ENCODE assay signal across 14 cellular contexts in the genomic region with DNA sequence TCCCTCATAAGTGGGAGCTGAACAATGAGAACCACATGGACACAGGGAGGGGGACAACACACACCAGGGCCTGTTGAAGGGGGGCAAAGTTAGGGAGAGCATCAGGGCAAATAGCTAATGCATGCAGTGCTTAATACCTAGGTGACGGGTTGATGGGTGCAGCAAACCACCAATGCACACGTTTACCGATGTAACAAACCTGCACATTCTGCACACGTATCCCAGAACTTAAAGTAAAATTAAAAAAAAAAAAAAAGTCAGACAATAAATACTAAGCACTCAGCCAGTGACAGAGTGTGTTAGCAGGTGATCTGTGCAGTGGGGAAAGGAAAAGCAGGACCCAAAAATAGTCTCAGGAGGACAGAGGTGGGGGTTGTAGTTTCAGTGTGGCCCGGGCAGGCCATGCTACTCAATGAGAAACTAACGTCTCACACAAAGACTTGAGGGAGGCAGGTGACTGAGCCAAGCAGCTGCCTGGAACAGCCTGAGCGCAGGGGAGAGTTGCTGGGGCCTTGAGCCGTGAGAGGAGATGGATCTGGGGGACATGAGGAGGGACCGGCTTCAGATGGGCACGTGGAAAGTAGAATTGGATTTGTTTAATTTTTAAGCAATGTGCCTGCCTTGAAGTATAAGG. TPM values are rescaled to one million over a fixed set of nuclear protein-coding genes. Genes with fewer than 3 reads are reported as not detected.
DNase-seq lines count a peak whose midpoint lies in the region; ATAC-seq and TF ChIP-seq lines count a peak whose summit lies in the region.
"Had no signal": no experiment of that assay in that cellular context is flagged by ENCODE, and none has a peak within 500 bp of the region (broad histone marks: within the 10 kb centered on the region; RNA-seq: fewer than 3 reads in every experiment).

No MANE protein-coding gene starts in this region.

- H3K36me3 Mint-ChIP-seq in activated CD8-positive, alpha-beta T cell treated with anti-CD3 and anti-CD28 coated beads, Interleukin-2, amount 10 ng/mL, durations not matched to agents 7 days and 5 days (ENCODE audit: low read depth) = peaks cover 4% of the 10 kb centered on the region
- H3K36me3 Mint-ChIP-seq in activated CD8-positive, alpha-beta T cell treated with anti-CD3 and anti-CD28 coated beads for 36 hours (ENCODE audit: low read depth) = no peaks in the 10 kb centered on the region

- H3K9me3 ChIP-seq in uterus (no peaks in the 10 kb centered on the region), smooth muscle cell (replicated peaks; ENCODE audit: low read depth) (no peaks in the 10 kb centered on the region), tibial artery (no peaks in the 10 kb centered on the region)
- H3K9me3 ChIP-seq: SK-N-SH, thoracic aorta had no signal

- H3K9ac ChIP-seq in smooth muscle cell (ENCODE audit: low read depth) = no peak overlapping the region
- H3K9ac ChIP-seq: SK-N-SH had no signal

- H3K27me3 Mint-ChIP-seq in activated CD8-positive, alpha-beta T cell treated with anti-CD3 and anti-CD28 coated beads, Interleukin-2, amount 10 ng/mL, durations not matched to agents 7 days and 5 days (ENCODE audit: low read depth) = no peaks in the 10 kb centered on the region
- H3K27me3 Mint-ChIP-seq in activated CD8-positive, alpha-beta T cell treated with anti-CD3 and anti-CD28 coated beads for 36 hours = no peaks in the 10 kb centered on the region

- no peak for TF ChIP-seq CTCF in activated CD8-positive, alpha-beta T cell treated with anti-CD3 and anti-CD28 coated beads for 36 hours (IDR thresholded peaks at IDR 0.05)
- no peak for TF ChIP-seq CTCF in uterus (IDR thresholded peaks at IDR 0.05)
- no peak for TF ChIP-seq CTCF in smooth muscle cell (IDR thresholded peaks at IDR 0.05; ENCODE audit: borderline replicate concordance, insufficient read depth, poor library complexity, severe bottlenecking)
- TF ChIP-seq CTCF in tibial artery (IDR thresholded peaks at IDR 0.05) = no peak

- H3K4me1 Mint-ChIP-seq in activated CD8-positive, alpha-beta T cell treated with anti-CD3 and anti-CD28 coated beads, Interleukin-2, amount 10 ng/mL, durations not matched to agents 7 days and 5 days (ENCODE audit: low read depth) = peaks cover 13% of the 10 kb centered on the region
- no peaks in the 10 kb centered on the region for H3K4me1 Mint-ChIP-seq in activated CD8-positive, alpha-beta T cell treated with anti-CD3 and anti-CD28 coated beads for 36 hours (ENCODE audit: low read depth)

- WGBS in smooth muscle cell (ENCODE audit: low lambda C conversion rate) = 93% methylated on average over 10 of the region's 10 CpGs

- H4K20me1 ChIP-seq in smooth muscle cell (ENCODE audit: low read depth) = no peaks in the 10 kb centered on the region

- intact Hi-C loops in activated CD8-positive, alpha-beta T cell treated with anti-CD3 and anti-CD28 coated beads for 36 hours (cut with micrococcal nuclease) = no loop called here
- intact Hi-C loops in uterus (cut with DNase I; ENCODE audit: low total_unique reads) = no loop called here
- intact Hi-C loops in tibial artery (cut with DNase I; ENCODE audit: low total_unique reads) = no loop called here

- no peak overlapping the region for H3K4me3 Mint-ChIP-seq in activated CD8-positive, alpha-beta T cell treated with anti-CD3 and anti-CD28 coated beads, Interleukin-2, amount 10 ng/mL, durations not matched to agents 7 days and 5 days
- no peak overlapping the region for H3K4me3 Mint-ChIP-seq in activated CD8-positive, alpha-beta T cell treated with anti-CD3 and anti-CD28 coated beads for 36 hours

- H3K27ac ChIP-seq in uterus = no peak overlapping the region
- H3K27ac ChIP-seq in smooth muscle cell (ENCODE audit: low read depth) = no peak overlapping the region
- H3K27ac ChIP-seq in tibial artery = no peak overlapping the region
- H3K27ac ChIP-seq: skin epidermis, thoracic aorta had no signal

- no peaks in the 10 kb centered on the region for H3K79me2 ChIP-seq in smooth muscle cell (ENCODE audit: low read depth)

- no peaks in the 10 kb centered on the region for H3F3A ChIP-seq in smooth muscle cell (ENCODE audit: low read depth)

- H3K27ac Mint-ChIP-seq in activated CD8-positive, alpha-beta T cell treated with anti-CD3 and anti-CD28 coated beads, Interleukin-2, amount 10 ng/mL, durations not matched to agents 7 days and 5 days = no peak overlapping the region
- no peak overlapping the region for H3K27ac Mint-ChIP-seq in activated CD8-positive, alpha-beta T cell treated with anti-CD3 and anti-CD28 coated beads for 36 hours

- DNase-seq in activated CD8-positive, alpha-beta T cell treated with anti-CD3 and anti-CD28 coated beads, Interleukin-2, amount 10 ng/mL, durations not matched to agents 7 days and 5 days = peak; percentile 6
- DNase-seq in activated CD8-positive, alpha-beta T cell treated with anti-CD3 and anti-CD28 coated beads for 36 hours = no peak
- peak; percentile 5 to 7 for DNase-seq in uterus
- no peak for DNase-seq in NCI-H2107 treated with DMSO at 0.1 percent for 48 hours (lab: John Stamatoyannopoulos, UW; ENCODE audit: unreplicated experiment)
- no peak for DNase-seq in smooth muscle cell (lab: John Stamatoyannopoulos, UW; ENCODE audit: unreplicated experiment)
- no peak for DNase-seq in tibial artery
- DNase-seq: 8988T; activated effector memory CD4-positive, alpha-beta T cell treated with Interleukin-2 at 50 U/mL for 16 hours; NCI-H1105 treated with DMSO at 0.1 percent for 48 hours; SK-N-SH had no signal

- no peaks in the 10 kb centered on the region for H3K9me3 Mint-ChIP-seq in activated CD8-positive, alpha-beta T cell treated with anti-CD3 and anti-CD28 coated beads, Interleukin-2, amount 10 ng/mL, durations not matched to agents 7 days and 5 days (ENCODE audit: insufficient read depth)
- H3K9me3 Mint-ChIP-seq in activated CD8-positive, alpha-beta T cell treated with anti-CD3 and anti-CD28 coated beads for 36 hours = no peaks in the 10 kb centered on the region

- no peak overlapping the region for H3K4me2 ChIP-seq in smooth muscle cell
- H3K4me2 ChIP-seq: SK-N-SH had no signal

- H3K36me3 ChIP-seq in uterus (no peaks in the 10 kb centered on the region), smooth muscle cell (ENCODE audit: low read depth) (no peaks in the 10 kb centered on the region), tibial artery (peaks cover 14 to 48% (median 47%) of the 10 kb centered on the region in 3 donors)
- H3K36me3 ChIP-seq: thoracic aorta had no signal

- H3K4me3 ChIP-seq in uterus = no peak overlapping the region
- no peak overlapping the region for H3K4me3 ChIP-seq in smooth muscle cell
- no peak overlapping the region for H3K4me3 ChIP-seq in tibial artery
- H3K4me3 ChIP-seq: skin epidermis, thoracic aorta had no signal

- H2AFZ ChIP-seq in smooth muscle cell (ENCODE audit: low read depth) = no peak overlapping the region

- TF ChIP-seq POLR2A in uterus (IDR thresholded peaks at IDR 0.05) = no peak

- CTCF ChIA-PET in activated CD8-positive, alpha-beta T cell treated with anti-CD3 and anti-CD28 coated beads, Interleukin-2, amount 10 ng/mL, durations not matched to agents 7 days and 5 days (lab: Charles Lee) = no interaction called here
- CTCF ChIA-PET in activated CD8-positive, alpha-beta T cell treated with anti-CD3 and anti-CD28 coated beads for 36 hours (lab: Charles Lee) = no interaction called here

- ATAC-seq in activated CD8-positive, alpha-beta T cell treated with anti-CD3 and anti-CD28 coated beads, Interleukin-2, amount 10 ng/mL, durations not matched to agents 7 days and 5 days = no peak
- no peak for ATAC-seq in activated CD8-positive, alpha-beta T cell treated with anti-CD3 and anti-CD28 coated beads for 36 hours
- ATAC-seq in GM21786 (IDR thresholded peaks at IDR 0.05; ENCODE audit: unreplicated experiment) (peak; percentile 61), HG03460 (IDR thresholded peaks at IDR 0.05; ENCODE audit: unreplicated experiment) (peak; percentile 64)

- POLR2A ChIA-PET in activated CD8-positive, alpha-beta T cell treated with anti-CD3 and anti-CD28 coated beads, Interleukin-2, amount 10 ng/mL, durations not matched to agents 7 days and 5 days (lab: Charles Lee) = no interaction called here
- POLR2A ChIA-PET in activated CD8-positive, alpha-beta T cell treated with anti-CD3 and anti-CD28 coated beads for 36 hours (lab: Charles Lee) = no interaction called here

- H3K27me3 ChIP-seq in uterus = no peaks in the 10 kb centered on the region
- no peaks in the 10 kb centered on the region for H3K27me3 ChIP-seq in smooth muscle cell (ENCODE audit: low read depth)
- H3K27me3 ChIP-seq in tibial artery = no peaks in the 10 kb centered on the region

- H3K4me1 ChIP-seq in uterus (no peaks in the 10 kb centered on the region), smooth muscle cell (ENCODE audit: low read depth) (no peaks in the 10 kb centered on the region), tibial artery (no peaks in the 10 kb centered on the region)

RNA-seq across cellular contexts. Expression of gene ANKDD1A, which starts 18.4 kb away (rescaled TPM):
- 1 to 10 TPM; 9.1 to 9.5 TPM for total RNA-seq in activated CD8-positive, alpha-beta T cell treated with anti-CD3 and anti-CD28 coated beads, Interleukin-2, amount 10 ng/mL, durations not matched to agents 7 days and 5 days
- 1 to 10 TPM; 3.4 to 4.3 TPM for total RNA-seq in activated CD8-positive, alpha-beta T cell treated with anti-CD3 and anti-CD28 coated beads for 36 hours
- total RNA-seq in uterus (10 to 100 TPM in 3 of 4 donors, under 1 TPM in 1; 0.59 to 36.2 (median 17.7) TPM), smooth muscle cell (1.3 and 1.7 TPM in 2 replicates)
- polyA plus RNA-seq in smooth muscle cell = 2.8 and 5.6 TPM in 2 replicates

RNA-seq across cellular contexts. Expression of gene SPG21, which starts 59.6 kb away (rescaled TPM):
- 10 to 100 TPM; 53.8 to 55.1 TPM for total RNA-seq in activated CD8-positive, alpha-beta T cell treated with anti-CD3 and anti-CD28 coated beads, Interleukin-2, amount 10 ng/mL, durations not matched to agents 7 days and 5 days
- total RNA-seq in activated CD8-positive, alpha-beta T cell treated with anti-CD3 and anti-CD28 coated beads for 36 hours = 10 to 100 TPM; 72.3 to 73.0 TPM
- total RNA-seq in uterus (100 to 1,000 TPM in 1 of 4 donors, 10 to 100 TPM in 3; 22.8 to 130 (median 80.7) TPM), smooth muscle cell (84.8 and 94.4 TPM in 2 replicates)
- polyA plus RNA-seq in smooth muscle cell = 95.0 and 110 TPM in 2 replicates

Comparison
In these comparisons a context has a peak if more than half of its experiments do, and no peak if none do; other contexts are left out.
1. DNase-seq: peak in activated CD8-positive, alpha-beta T cell treated with anti-CD3 and anti-CD28 coated beads, Interleukin-2, amount 10 ng/mL, durations not matched to agents 7 days and 5 days (single experiment) and uterus (2 of 2); none in activated CD8-positive, alpha-beta T cell treated with anti-CD3 and anti-CD28 coated beads for 36 hours (single experiment), NCI-H2107 treated with DMSO at 0.1 percent for 48 hours (single experiment), smooth muscle cell (single experiment) and tibial artery (0 of 2).
2. ATAC-seq: peak in GM21786 (single experiment) and HG03460 (single experiment); none in activated CD8-positive, alpha-beta T cell treated with anti-CD3 and anti-CD28 coated beads, Interleukin-2, amount 10 ng/mL, durations not matched to agents 7 days and 5 days (single experiment) and activated CD8-positive, alpha-beta T cell treated with anti-CD3 and anti-CD28 coated beads for 36 hours (single experiment).